In genomic region chr6:45675634-45676033, GRCh38 we compare ENCODE assay signal across 1 cellular context.
TF ChIP-seq lines count a peak whose summit lies in the region.

No MANE protein-coding gene starts in this region.

TF ChIP-seq in WTC11, 78 proteins besides CTCF, POLR2A, EP300 and RAD21:
- TF ChIP-seq GABPB1 (CRISPR knock-in tag; IDR thresholded peaks at IDR 0.05) = no peak
- TF ChIP-seq TP53 (CRISPR knock-in tag; IDR thresholded peaks at IDR 0.05) = no peak
- no peak for TF ChIP-seq ZNF416 (CRISPR knock-in tag; IDR thresholded peaks at IDR 0.05)
- no peak for TF ChIP-seq ZNF423 (CRISPR knock-in tag; IDR thresholded peaks at IDR 0.05)
- no peak for TF ChIP-seq ZNF263 (CRISPR knock-in tag; IDR thresholded peaks at IDR 0.05; ENCODE audit: low read depth)
- TF ChIP-seq, protein P1, sequence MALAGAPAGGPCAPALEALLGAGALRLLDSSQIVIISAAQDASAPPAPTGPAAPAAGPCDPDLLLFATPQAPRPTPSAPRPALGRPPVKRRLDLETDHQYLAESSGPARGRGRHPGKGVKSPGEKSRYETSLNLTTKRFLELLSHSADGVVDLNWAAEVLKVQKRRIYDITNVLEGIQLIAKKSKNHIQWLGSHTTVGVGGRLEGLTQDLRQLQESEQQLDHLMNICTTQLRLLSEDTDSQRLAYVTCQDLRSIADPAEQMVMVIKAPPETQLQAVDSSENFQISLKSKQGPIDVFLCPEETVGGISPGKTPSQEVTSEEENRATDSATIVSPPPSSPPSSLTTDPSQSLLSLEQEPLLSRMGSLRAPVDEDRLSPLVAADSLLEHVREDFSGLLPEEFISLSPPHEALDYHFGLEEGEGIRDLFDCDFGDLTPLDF (CRISPR knock-in tag; IDR thresholded peaks at IDR 0.05) = no peak
- TF ChIP-seq, protein P2, sequence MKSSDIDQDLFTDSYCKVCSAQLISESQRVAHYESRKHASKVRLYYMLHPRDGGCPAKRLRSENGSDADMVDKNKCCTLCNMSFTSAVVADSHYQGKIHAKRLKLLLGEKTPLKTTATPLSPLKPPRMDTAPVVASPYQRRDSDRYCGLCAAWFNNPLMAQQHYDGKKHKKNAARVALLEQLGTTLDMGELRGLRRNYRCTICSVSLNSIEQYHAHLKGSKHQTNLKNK (CRISPR knock-in tag; IDR thresholded peaks at IDR 0.05) = no peak
- TF ChIP-seq SOX15 (CRISPR knock-in tag; IDR thresholded peaks at IDR 0.05) = no peak
- no peak for TF ChIP-seq ZNF396 (CRISPR knock-in tag; IDR thresholded peaks at IDR 0.05; ENCODE audit: borderline replicate concordance)
- TF ChIP-seq RORB (CRISPR knock-in tag; IDR thresholded peaks at IDR 0.05) = no peak
- TF ChIP-seq, protein P3, sequence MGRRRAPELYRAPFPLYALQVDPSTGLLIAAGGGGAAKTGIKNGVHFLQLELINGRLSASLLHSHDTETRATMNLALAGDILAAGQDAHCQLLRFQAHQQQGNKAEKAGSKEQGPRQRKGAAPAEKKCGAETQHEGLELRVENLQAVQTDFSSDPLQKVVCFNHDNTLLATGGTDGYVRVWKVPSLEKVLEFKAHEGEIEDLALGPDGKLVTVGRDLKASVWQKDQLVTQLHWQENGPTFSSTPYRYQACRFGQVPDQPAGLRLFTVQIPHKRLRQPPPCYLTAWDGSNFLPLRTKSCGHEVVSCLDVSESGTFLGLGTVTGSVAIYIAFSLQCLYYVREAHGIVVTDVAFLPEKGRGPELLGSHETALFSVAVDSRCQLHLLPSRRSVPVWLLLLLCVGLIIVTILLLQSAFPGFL (CRISPR knock-in tag; IDR thresholded peaks at IDR 0.05; ENCODE audit: borderline replicate concordance) = no peak
- TF ChIP-seq, protein P4, sequence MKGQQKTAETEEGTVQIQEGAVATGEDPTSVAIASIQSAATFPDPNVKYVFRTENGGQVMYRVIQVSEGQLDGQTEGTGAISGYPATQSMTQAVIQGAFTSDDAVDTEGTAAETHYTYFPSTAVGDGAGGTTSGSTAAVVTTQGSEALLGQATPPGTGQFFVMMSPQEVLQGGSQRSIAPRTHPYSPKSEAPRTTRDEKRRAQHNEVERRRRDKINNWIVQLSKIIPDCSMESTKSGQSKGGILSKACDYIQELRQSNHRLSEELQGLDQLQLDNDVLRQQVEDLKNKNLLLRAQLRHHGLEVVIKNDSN (CRISPR knock-in tag; IDR thresholded peaks at IDR 0.05) = no peak
- TF ChIP-seq, protein P5, sequence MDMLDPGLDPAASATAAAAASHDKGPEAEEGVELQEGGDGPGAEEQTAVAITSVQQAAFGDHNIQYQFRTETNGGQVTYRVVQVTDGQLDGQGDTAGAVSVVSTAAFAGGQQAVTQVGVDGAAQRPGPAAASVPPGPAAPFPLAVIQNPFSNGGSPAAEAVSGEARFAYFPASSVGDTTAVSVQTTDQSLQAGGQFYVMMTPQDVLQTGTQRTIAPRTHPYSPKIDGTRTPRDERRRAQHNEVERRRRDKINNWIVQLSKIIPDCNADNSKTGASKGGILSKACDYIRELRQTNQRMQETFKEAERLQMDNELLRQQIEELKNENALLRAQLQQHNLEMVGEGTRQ (CRISPR knock-in tag; IDR thresholded peaks at IDR 0.05) = no peak
- TF ChIP-seq AR (CRISPR knock-in tag; IDR thresholded peaks at IDR 0.05) = no peak
- TF ChIP-seq E2F4 (CRISPR knock-in tag; IDR thresholded peaks at IDR 0.05; ENCODE audit: borderline replicate concordance, low read depth) = no peak
- no peak for TF ChIP-seq EMX1 (CRISPR knock-in tag; IDR thresholded peaks at IDR 0.05)
- TF ChIP-seq MYBL2 (CRISPR knock-in tag; IDR thresholded peaks at IDR 0.05) = no peak
- TF ChIP-seq ATF1 (CRISPR knock-in tag; IDR thresholded peaks at IDR 0.05) = no peak
- TF ChIP-seq, protein P6, sequence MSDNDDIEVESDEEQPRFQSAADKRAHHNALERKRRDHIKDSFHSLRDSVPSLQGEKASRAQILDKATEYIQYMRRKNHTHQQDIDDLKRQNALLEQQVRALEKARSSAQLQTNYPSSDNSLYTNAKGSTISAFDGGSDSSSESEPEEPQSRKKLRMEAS (CRISPR knock-in tag; IDR thresholded peaks at IDR 0.05) = no peak
